ENCODE assay signal across 23 cellular contexts in genomic region chr10:119256897-119257296, GRCh38.
"Had no signal": no experiment of that assay in that cellular context is flagged by ENCODE, and none has a peak within 500 bp of the region (broad histone marks: within the 10 kb centered on the region; RNA-seq: fewer than 3 reads in every experiment).

No MANE protein-coding gene starts in this region.

- H3K36me3 ChIP-seq: colonic mucosa, neutrophil, tibial artery, upper lobe of left lung, vagina had no signal

- H3K9me3 Mint-ChIP-seq: immature natural killer cell had no signal

- H3K27me3 ChIP-seq: colonic mucosa, neutrophil, spleen, tibial artery, upper lobe of left lung, vagina had no signal

- H3K27ac ChIP-seq: colonic mucosa, neutrophil, psoas muscle, spleen, vagina had no signal

- H3K4me3 ChIP-seq: colonic mucosa, lung, psoas muscle, spleen, tibial artery, upper lobe of left lung, vagina had no signal

- H3K4me3 Mint-ChIP-seq: endodermal cell; immature natural killer cell; naive B cell; nephron progenitor cell; stimulated activated memory B cell treated with anti-CD40 and anti-IgM and Interleukin-4, amounts not matched to agents 10 μg/mL and 1 μg/mL and 100 μg/mL, for 72 hours; stimulated activated naive CD8-positive, alpha-beta T cell treated with anti-CD3 and anti-CD28 coated beads, Interleukin-15, Interleukin-2, amounts not matched to agents 100 ng/mL and 50 ng/mL, for 24 hours had no signal

- H3K27ac Mint-ChIP-seq: endodermal cell; nephron progenitor cell; stimulated activated naive CD8-positive, alpha-beta T cell treated with anti-CD3 and anti-CD28 coated beads, Interleukin-15, Interleukin-2, amounts not matched to agents 100 ng/mL and 50 ng/mL, for 24 hours had no signal

- H3K27me3 Mint-ChIP-seq: naive B cell; stimulated activated memory B cell treated with anti-CD40 and anti-IgM and Interleukin-4, amounts not matched to agents 10 μg/mL and 1 μg/mL and 100 μg/mL, for 72 hours; stimulated activated naive CD8-positive, alpha-beta T cell treated with anti-CD3 and anti-CD28 coated beads, Interleukin-15, Interleukin-2, amounts not matched to agents 100 ng/mL and 50 ng/mL, for 24 hours had no signal

- DNase-seq: colonic mucosa; effector CD4-positive, alpha-beta T cell; endodermal cell; immature natural killer cell; left cardiac atrium; left ventricle myocardium superior; mesendoderm; naive B cell; nephron progenitor cell; psoas muscle; retina; stimulated activated CD4-positive, alpha-beta T cell treated with anti-CD3 and anti-CD28 coated beads, Interleukin-15, amount 100 ng/mL, for 24 hours; stimulated activated CD4-positive, alpha-beta T cell treated with anti-CD3 and anti-CD28 coated beads, Interleukin-1b, Interleukin-23, amount 100 ng/mL, for 48 hours; stimulated activated CD4-positive, alpha-beta T cell treated with anti-CD3 and anti-CD28 coated beads, Interleukin-4, amount 100 ng/mL, for 24 hours; tibial artery; upper lobe of left lung had no signal

- H3K4me1 ChIP-seq: colonic mucosa had no signal

- H3K9me3 ChIP-seq: colonic mucosa, neutrophil, psoas muscle, spleen, tibial artery, upper lobe of left lung, vagina had no signal

- ATAC-seq: left cardiac atrium; left ventricle myocardium superior; psoas muscle; sciatic nerve; stimulated activated memory B cell treated with anti-CD40 and anti-IgM and Interleukin-4, amounts not matched to agents 10 μg/mL and 1 μg/mL and 100 μg/mL, for 72 hours had no signal
